19 cellular contexts compared by ENCODE assay signal in genomic region chr18:7890078-7890477, GRCh38.
"Had no signal": no experiment of that assay in that cellular context is flagged by ENCODE, and none has a peak within 500 bp of the region (broad histone marks: within the 10 kb centered on the region; RNA-seq: fewer than 3 reads in every experiment).

No MANE protein-coding gene starts in this region.

- ATAC-seq: esophagus mucosa; left lobe of liver; mucosa of descending colon; naive thymus-derived CD8-positive, alpha-beta T cell; stimulated activated naive B cell treated with anti-CD40 and anti-IgM and Interleukin-4, amounts not matched to agents 10 μg/mL and 1 μg/mL and 100 μg/mL, for 72 hours; stimulated activated naive CD8-positive, alpha-beta T cell treated with anti-CD3 and anti-CD28 coated beads, Interleukin-15, amount 100 ng/mL, for 72 hours had no signal

- H3K27me3 ChIP-seq: heart right ventricle, right atrium auricular region, transverse colon had no signal

- DNase-seq: effector memory CD4-positive, alpha-beta T cell; foreskin melanocyte; heart right ventricle; hypothalamus; islet precursor cell; mammary epithelial cell; mucosa of descending colon; naive thymus-derived CD8-positive, alpha-beta T cell; posterior cingulate gyrus; stimulated activated CD4-positive, alpha-beta T cell treated with anti-CD3 and anti-CD28 coated beads, Interleukin-4, amount 100 ng/mL, for 24 hours; stimulated activated naive B cell treated with anti-CD40 and anti-IgM and Interleukin-4, amounts not matched to agents 10 μg/mL and 1 μg/mL and 100 μg/mL, for 72 hours; stimulated activated naive CD8-positive, alpha-beta T cell treated with anti-CD3 and anti-CD28 coated beads, Interleukin-15, amount 100 ng/mL, for 72 hours; substantia nigra; transverse colon had no signal

- H3K4me3 ChIP-seq: heart right ventricle, mucosa of descending colon, right atrium auricular region, thoracic aorta, transverse colon had no signal

- H3K36me3 ChIP-seq: right atrium auricular region, thoracic aorta, transverse colon had no signal

- FAIRE-seq: endometrium had no signal

- H3K9me3 ChIP-seq: heart right ventricle, mucosa of descending colon, right atrium auricular region, thoracic aorta, transverse colon had no signal

- H3K4me1 ChIP-seq: right atrium auricular region, transverse colon had no signal

- H3K27ac ChIP-seq: heart right ventricle, right atrium auricular region, thoracic aorta, transverse colon had no signal
